8 cellular contexts compared by ENCODE assay signal in the genomic region with DNA sequence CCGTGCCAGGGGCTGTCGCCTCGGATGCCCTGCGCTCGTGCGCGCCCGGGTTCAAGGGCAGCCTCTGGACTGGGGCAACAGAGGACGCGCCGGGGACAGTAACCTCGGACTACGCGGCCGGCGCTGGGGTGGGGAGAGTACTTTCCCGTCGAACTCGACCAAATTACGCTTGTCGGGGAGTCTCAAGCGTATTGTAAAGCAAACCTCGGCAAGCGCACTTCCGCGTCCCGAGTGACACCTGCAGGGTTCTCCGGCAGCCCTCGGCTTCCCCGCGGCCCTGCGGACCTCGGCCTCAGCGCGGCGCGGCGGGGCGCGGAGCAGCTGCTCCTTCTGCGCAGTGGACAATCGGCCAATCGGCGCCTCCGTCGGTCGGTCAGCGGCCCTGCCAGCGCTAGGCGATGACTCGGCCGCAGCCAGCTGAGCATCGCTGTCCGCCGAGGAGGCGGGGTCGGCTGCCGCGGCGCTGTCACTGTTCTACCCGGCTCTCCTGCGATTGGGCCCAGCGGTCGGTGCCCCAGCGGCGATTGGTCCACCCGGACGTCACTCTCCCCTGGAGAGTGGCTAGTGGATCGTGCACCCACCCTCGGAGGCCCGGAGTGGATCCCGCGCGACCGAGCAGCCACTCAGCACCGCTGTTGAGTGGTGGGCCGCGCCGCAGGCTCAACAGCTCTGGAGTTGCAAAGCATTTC. TPM values are rescaled to one million over a fixed set of nuclear protein-coding genes. Genes with fewer than 3 reads are reported as not detected.
A peak's percentile ranks its signal among the peaks of the same experiment; 100 is the strongest.
DNase-seq lines count a peak whose midpoint lies in the region; ATAC-seq and TF ChIP-seq lines count a peak whose summit lies in the region.

A gene with protein sequence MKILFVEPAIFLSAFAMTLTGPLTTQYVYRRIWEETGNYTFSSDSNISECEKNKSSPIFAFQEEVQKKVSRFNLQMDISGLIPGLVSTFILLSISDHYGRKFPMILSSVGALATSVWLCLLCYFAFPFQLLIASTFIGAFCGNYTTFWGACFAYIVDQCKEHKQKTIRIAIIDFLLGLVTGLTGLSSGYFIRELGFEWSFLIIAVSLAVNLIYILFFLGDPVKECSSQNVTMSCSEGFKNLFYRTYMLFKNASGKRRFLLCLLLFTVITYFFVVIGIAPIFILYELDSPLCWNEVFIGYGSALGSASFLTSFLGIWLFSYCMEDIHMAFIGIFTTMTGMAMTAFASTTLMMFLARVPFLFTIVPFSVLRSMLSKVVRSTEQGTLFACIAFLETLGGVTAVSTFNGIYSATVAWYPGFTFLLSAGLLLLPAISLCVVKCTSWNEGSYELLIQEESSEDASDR (minus strand): TSS at position 433 of the 689 bp plus-strand sequence. CDS start 972 bp downstream, outside the sequence.

- peak within 1 kb of the TSS; percentile 77 for H3K4me3 ChIP-seq in H7 (ENCODE audit: insufficient read depth, low read depth, low read length)
- peak within 1 kb of the TSS; percentile 56 for H3K4me3 ChIP-seq in MG63
- H3K4me3 ChIP-seq in SK-N-SH (ENCODE audit: low read depth in 2 of 2, low read length in 1 of 2) = peak within 1 kb of the TSS; percentile 69 to 81

- DNase-seq in GM03348 (ENCODE audit: low spot score) (peak; percentile 99), H7 (peak; percentile 99), MG63 (peak; percentile 99), SK-N-SH (peak; percentile 98), globus pallidus (ENCODE audit: low spot score) (peak; percentile 97), omental fat pad (ENCODE audit: low spot score) (peak; percentile 94)

- peaks cover 37% of the 10 kb centered on the region for H3K4me1 Mint-ChIP-seq in activated naive CD4-positive, alpha-beta T cell treated with anti-CD3 and anti-CD28 coated beads, Interleukin-2, amount 50 U/mL, for 24 hours

- H3K36me3 Mint-ChIP-seq in activated naive CD4-positive, alpha-beta T cell treated with anti-CD3 and anti-CD28 coated beads, Interleukin-2, amount 50 U/mL, for 24 hours = peaks cover 3% of the 10 kb centered on the region

- H3K9me3 ChIP-seq in MG63 (no peaks in the 10 kb centered on the region), SK-N-SH (no peaks in the 10 kb centered on the region)

- H4K20me1 ChIP-seq in SK-N-SH (ENCODE audit: insufficient read depth) = no peaks in the 10 kb centered on the region

- no peaks in the 10 kb centered on the region for H3K9me3 Mint-ChIP-seq in activated naive CD4-positive, alpha-beta T cell treated with anti-CD3 and anti-CD28 coated beads, Interleukin-2, amount 50 U/mL, for 24 hours

- peak within 1 kb of the TSS; percentile 87 for H3K4me2 ChIP-seq in SK-N-SH

- H3F3A ChIP-seq in SK-N-SH (replicated peaks; ENCODE audit: insufficient read depth) = peaks cover 6% of the 10 kb centered on the region

- no peak for TF ChIP-seq RAD21 in SK-N-SH (IDR thresholded peaks at IDR 0.05; ENCODE audit: low read length)

- H3K36me3 ChIP-seq in H7 (replicated peaks; ENCODE audit: control insufficient read depth, insufficient read depth, low read length) (no peaks in the 10 kb centered on the region), MG63 (no peaks in the 10 kb centered on the region), SK-N-SH (replicated peaks in 1 of 2; ENCODE audit: control insufficient read depth in 1 of 2, insufficient read depth in 2 of 2, low read length in 1 of 2) (no peaks in the 10 kb centered on the region)

- no peaks in the 10 kb centered on the region for H3K79me2 ChIP-seq in SK-N-SH (ENCODE audit: insufficient read depth)

- TF ChIP-seq CTCF in SK-N-SH (IDR thresholded peaks at IDR 0.05) (peak; percentile 13; the same call in 1 of the 2 replicates), omental fat pad (IDR thresholded peaks at IDR 0.05) (no peak)

- peak within 1 kb of the TSS; percentile 53; the same call in 1 of the 2 replicates for H3K9ac ChIP-seq in SK-N-SH

- H3K27ac ChIP-seq in SK-N-SH (ENCODE audit: low read depth in 2 of 2, low read length in 1 of 2) (peak within 1 kb of the TSS; percentile 46 to 71), temporal lobe (ENCODE audit: low read depth, low read length) (peak within 1 kb of the TSS; percentile 93)

- CTCF ChIA-PET in SK-N-SH (lab: Yijun Ruan, JAX) = no interaction called here

- H3K27me3 ChIP-seq in H7 (ENCODE audit: control insufficient read depth, insufficient read depth, low read length) (peaks cover 18% of the 10 kb centered on the region), MG63 (no peaks in the 10 kb centered on the region), SK-N-SH (ENCODE audit: insufficient read depth) (no peaks in the 10 kb centered on the region; the same call in 1 of the 2 replicates)

- peaks cover 4% of the 10 kb centered on the region in 2 experiments; a peak in 1 of 4 replicates for H3K4me1 ChIP-seq in SK-N-SH (ENCODE audit: control insufficient read depth in 1 of 2, insufficient read depth in 2 of 2, low read depth in 1 of 2, low read length in 1 of 2)

- peak within 1 kb of the TSS; percentile 99 for H3K4me3 Mint-ChIP-seq in activated naive CD4-positive, alpha-beta T cell treated with anti-CD3 and anti-CD28 coated beads, Interleukin-2, amount 50 U/mL, for 24 hours

- H3K27ac Mint-ChIP-seq in activated naive CD4-positive, alpha-beta T cell treated with anti-CD3 and anti-CD28 coated beads, Interleukin-2, amount 50 U/mL, for 24 hours = peak within 1 kb of the TSS; percentile 97

- peak; percentile 99 for ATAC-seq in omental fat pad (ENCODE audit: low FRiP score)

- H3K9me2 ChIP-seq in SK-N-SH = no peaks in the 10 kb centered on the region

- WGBS in SK-N-SH (ENCODE audit: low lambda C conversion rate) = 0% methylated on average over 10 of the region's 79 CpGs

- TF ChIP-seq EP300 in SK-N-SH (IDR thresholded peaks at IDR 0.05; ENCODE audit: borderline replicate concordance in 1 of 2, low read depth in 1 of 2, low read length in 1 of 2) = no peak

- no peaks in the 10 kb centered on the region for H3K27me3 Mint-ChIP-seq in activated naive CD4-positive, alpha-beta T cell treated with anti-CD3 and anti-CD28 coated beads, Interleukin-2, amount 50 U/mL, for 24 hours

- POLR2A ChIA-PET in SK-N-SH (lab: Yijun Ruan, JAX) = no interaction called here

- peak within 1 kb of the TSS; percentile 99 for H2AFZ ChIP-seq in SK-N-SH (ENCODE audit: low read depth)

TF ChIP-seq in SK-N-SH, 30 proteins besides CTCF, POLR2A, EP300 and RAD21 (continues in another document):
- TF ChIP-seq JUND (IDR thresholded peaks at IDR 0.05) (no peak), GATA2 (CRISPR knock-in tag; IDR thresholded peaks at IDR 0.05) (no peak), NRF1 (IDR thresholded peaks at IDR 0.05; ENCODE audit: low read depth, low read length) (peak; percentile 54), SIN3A (IDR thresholded peaks at IDR 0.05; ENCODE audit: borderline replicate concordance, low read depth, low read length) (0 out of 2 replicates have a peak, but pooled peaks have one; percentile 10), SMC3 (IDR thresholded peaks at IDR 0.05; ENCODE audit: low read depth, low read length) (no peak), MXI1 (IDR thresholded peaks at IDR 0.05; ENCODE audit: low read depth, low read length) (peak; percentile 36; the same call in 1 of the 2 replicates), ELF1 (IDR thresholded peaks at IDR 0.05) (peak; percentile 57; the same call in 1 of the 2 replicates), TCF12 (IDR thresholded peaks at IDR 0.05) (0 out of 2 replicates have a peak, but pooled peaks have one; percentile 19), FOSL2 (IDR thresholded peaks at IDR 0.05; ENCODE audit: borderline replicate concordance, low read depth) (no peak), CHD2 (IDR thresholded peaks at IDR 0.05; ENCODE audit: low read length, partially characterized antibody) (peak; percentile 94), RFX5 (IDR thresholded peaks at IDR 0.05; ENCODE audit: low read length) (0 out of 2 replicates have a peak, but pooled peaks have one; percentile 37)
- TF ChIP-seq, protein P1, sequence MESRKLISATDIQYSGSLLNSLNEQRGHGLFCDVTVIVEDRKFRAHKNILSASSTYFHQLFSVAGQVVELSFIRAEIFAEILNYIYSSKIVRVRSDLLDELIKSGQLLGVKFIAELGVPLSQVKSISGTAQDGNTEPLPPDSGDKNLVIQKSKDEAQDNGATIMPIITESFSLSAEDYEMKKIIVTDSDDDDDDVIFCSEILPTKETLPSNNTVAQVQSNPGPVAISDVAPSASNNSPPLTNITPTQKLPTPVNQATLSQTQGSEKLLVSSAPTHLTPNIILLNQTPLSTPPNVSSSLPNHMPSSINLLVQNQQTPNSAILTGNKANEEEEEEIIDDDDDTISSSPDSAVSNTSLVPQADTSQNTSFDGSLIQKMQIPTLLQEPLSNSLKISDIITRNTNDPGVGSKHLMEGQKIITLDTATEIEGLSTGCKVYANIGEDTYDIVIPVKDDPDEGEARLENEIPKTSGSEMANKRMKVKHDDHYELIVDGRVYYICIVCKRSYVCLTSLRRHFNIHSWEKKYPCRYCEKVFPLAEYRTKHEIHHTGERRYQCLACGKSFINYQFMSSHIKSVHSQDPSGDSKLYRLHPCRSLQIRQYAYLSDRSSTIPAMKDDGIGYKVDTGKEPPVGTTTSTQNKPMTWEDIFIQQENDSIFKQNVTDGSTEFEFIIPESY (IDR thresholded peaks at IDR 0.05; ENCODE audit: borderline replicate concordance, low read depth) = peak; percentile 81
- TF ChIP-seq, protein P2, sequence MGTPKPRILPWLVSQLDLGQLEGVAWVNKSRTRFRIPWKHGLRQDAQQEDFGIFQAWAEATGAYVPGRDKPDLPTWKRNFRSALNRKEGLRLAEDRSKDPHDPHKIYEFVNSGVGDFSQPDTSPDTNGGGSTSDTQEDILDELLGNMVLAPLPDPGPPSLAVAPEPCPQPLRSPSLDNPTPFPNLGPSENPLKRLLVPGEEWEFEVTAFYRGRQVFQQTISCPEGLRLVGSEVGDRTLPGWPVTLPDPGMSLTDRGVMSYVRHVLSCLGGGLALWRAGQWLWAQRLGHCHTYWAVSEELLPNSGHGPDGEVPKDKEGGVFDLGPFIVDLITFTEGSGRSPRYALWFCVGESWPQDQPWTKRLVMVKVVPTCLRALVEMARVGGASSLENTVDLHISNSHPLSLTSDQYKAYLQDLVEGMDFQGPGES (IDR thresholded peaks at IDR 0.05; ENCODE audit: low read depth, low read length) = peak; percentile 86
- TF ChIP-seq, protein P3, sequence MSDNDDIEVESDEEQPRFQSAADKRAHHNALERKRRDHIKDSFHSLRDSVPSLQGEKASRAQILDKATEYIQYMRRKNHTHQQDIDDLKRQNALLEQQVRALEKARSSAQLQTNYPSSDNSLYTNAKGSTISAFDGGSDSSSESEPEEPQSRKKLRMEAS (IDR thresholded peaks at IDR 0.05; ENCODE audit: low read depth) = peak; percentile 82; the same call in 1 of the 2 replicates

RNA-seq across cellular contexts. Expression of the gene that starts here (rescaled TPM):
- 0.30 and 0.94 TPM in 2 replicates for total RNA-seq in H7 (2014; rRNA removed; shearing (Covaris generic))
- 0.86 and 6.9 TPM in 2 replicates for total RNA-seq in MG63 (2014; rRNA removed; shearing (Covaris generic); ENCODE audit: low replicate concordance)
- polyA plus RNA-seq in SK-N-SH (2012; rRNA removed) = 2.0 and 3.2 TPM in 2 replicates
- polyA plus RNA-seq in SK-N-SH (2012; cell fraction: cytosol; rRNA removed) = 2.5 and 2.9 TPM in 2 replicates
- 3.7 and 5.5 TPM in 2 replicates for polyA plus RNA-seq in SK-N-SH (2012; cell fraction: nucleus; rRNA removed)
- total RNA-seq in omental fat pad (10 to 100 TPM; 10.6 to 16.1 (median 13.3) TPM), temporal lobe (2.2 TPM)

Comparison
In these comparisons a context has a peak if more than half of its experiments do, and no peak if none do; other contexts are left out.
1. Peak in every context shown above with its lines: DNase-seq, ATAC-seq, H3K4me3 ChIP-seq and H3K27ac ChIP-seq.
2. Peak in DNase-seq and H3K4me3 ChIP-seq in H7; RNA of the gene not detected or under 1 TPM.